9 cellular contexts compared by ENCODE assay signal in genomic region chr9:115015018-115015635, GRCh38.
A peak's percentile ranks its signal among the peaks of the same experiment; 100 is the strongest.
DNase-seq lines count a peak whose midpoint lies in the region; ATAC-seq, FAIRE-seq and TF ChIP-seq lines count a peak whose summit lies in the region.
"Had no signal": no experiment of that assay in that cellular context is flagged by ENCODE, and none has a peak within 500 bp of the region (broad histone marks: within the 10 kb centered on the region; RNA-seq: fewer than 3 reads in every experiment).

No MANE protein-coding gene starts in this region.

- no peak for ATAC-seq in GM19467 (IDR thresholded peaks at IDR 0.05; ENCODE audit: unreplicated experiment)

- peaks cover 60% of the 10 kb centered on the region for H3K4me1 Mint-ChIP-seq in activated T-helper 1 cell treated with anti-CD3 and anti-CD28 coated beads, Interleukin-12 subunit alpha, Interleukin-12 subunit beta, Interleukin-2, Interleukin-4 antibody, amounts not matched to agents 30 ng/mL and 10 ng/mL and 1 ng/mL, durations not matched to agents 14 hours and 24 hours and 36 hours (ENCODE audit: low read depth)

- DNase-seq in AG08396 (ENCODE audit: low spot score) (peak; percentile 50), H54 (ENCODE audit: insufficient read length, low spot score) (peak; percentile 82), SHP77 treated with DMSO at 0.1 percent for 48 hours (lab: John Stamatoyannopoulos, UW) (peak; percentile 17), glomerular endothelial cell (ENCODE audit: extremely low read depth, low read depth, low spot score) (peak; percentile 7), stomach (peak; percentile 40)
- DNase-seq in activated T-helper 1 cell treated with anti-CD3 and anti-CD28 coated beads, Interleukin-12 subunit alpha, Interleukin-12 subunit beta, Interleukin-2, Interleukin-4 antibody, amounts not matched to agents 30 ng/mL and 10 ng/mL and 1 ng/mL, durations not matched to agents 14 hours and 24 hours and 36 hours (ENCODE audit: low spot score) = no peak
- no peak for DNase-seq in activated CD4-positive, alpha-beta T cell treated with anti-CD3 and anti-CD28 coated beads for 4 hours

- no peak for TF ChIP-seq EP300 in stomach (IDR thresholded peaks at IDR 0.05)

- no peak overlapping the region for H3K4me3 Mint-ChIP-seq in activated T-helper 1 cell treated with anti-CD3 and anti-CD28 coated beads, Interleukin-12 subunit alpha, Interleukin-12 subunit beta, Interleukin-2, Interleukin-4 antibody, amounts not matched to agents 30 ng/mL and 10 ng/mL and 1 ng/mL, durations not matched to agents 14 hours and 24 hours and 36 hours

- intact Hi-C loops in stomach (cut with DNase I; ENCODE audit: low total_unique reads) = no loop called here
- intact Hi-C loops in activated T-helper 1 cell treated with anti-CD3 and anti-CD28 coated beads, Interleukin-12 subunit alpha, Interleukin-12 subunit beta, Interleukin-2, Interleukin-4 antibody, amounts not matched to agents 30 ng/mL and 10 ng/mL and 1 ng/mL, durations not matched to agents 14 hours and 24 hours and 36 hours (cut with micrococcal nuclease) = loop anchor here (2.0 kb wide), 1 partner anchor 428 kb away; the partner anchor contains the start of gene ATP6V1G1

- no peak overlapping the region for H3K27ac Mint-ChIP-seq in activated T-helper 1 cell treated with anti-CD3 and anti-CD28 coated beads, Interleukin-12 subunit alpha, Interleukin-12 subunit beta, Interleukin-2, Interleukin-4 antibody, amounts not matched to agents 30 ng/mL and 10 ng/mL and 1 ng/mL, durations not matched to agents 14 hours and 24 hours and 36 hours

- peaks cover 3% of the 10 kb centered on the region for H3K27me3 Mint-ChIP-seq in activated T-helper 1 cell treated with anti-CD3 and anti-CD28 coated beads, Interleukin-12 subunit alpha, Interleukin-12 subunit beta, Interleukin-2, Interleukin-4 antibody, amounts not matched to agents 30 ng/mL and 10 ng/mL and 1 ng/mL, durations not matched to agents 14 hours and 24 hours and 36 hours (ENCODE audit: insufficient read depth)

- no peak overlapping the region for H3K4me3 ChIP-seq in stomach

- H3K27me3 ChIP-seq in stomach = no peaks in the 10 kb centered on the region

- H3K4me1 ChIP-seq in stomach = peaks cover 0 to 12% (median 0%) of the 10 kb centered on the region in 4 donors

- H3K9me3 ChIP-seq in stomach = no peaks in the 10 kb centered on the region

- TF ChIP-seq POLR2A in H54 (IDR thresholded peaks at IDR 0.05; ENCODE audit: low read depth, low read length) (no peak), stomach (IDR thresholded peaks at IDR 0.05) (no peak)

- WGBS in stomach, 5 donors = 58 to 77% (median 73%) methylated on average over 4 of the region's 4 CpGs

- FAIRE-seq in H54 (lab: Jason Lieb, UNC) = peak; percentile 36

- no peaks in the 10 kb centered on the region for H3K9me3 Mint-ChIP-seq in activated T-helper 1 cell treated with anti-CD3 and anti-CD28 coated beads, Interleukin-12 subunit alpha, Interleukin-12 subunit beta, Interleukin-2, Interleukin-4 antibody, amounts not matched to agents 30 ng/mL and 10 ng/mL and 1 ng/mL, durations not matched to agents 14 hours and 24 hours and 36 hours

- no peaks in the 10 kb centered on the region for H3K36me3 ChIP-seq in stomach

- no peak overlapping the region for H3K27ac ChIP-seq in stomach
- H3K27ac ChIP-seq: epithelial cell of prostate had no signal

- H3K36me3 Mint-ChIP-seq in activated T-helper 1 cell treated with anti-CD3 and anti-CD28 coated beads, Interleukin-12 subunit alpha, Interleukin-12 subunit beta, Interleukin-2, Interleukin-4 antibody, amounts not matched to agents 30 ng/mL and 10 ng/mL and 1 ng/mL, durations not matched to agents 14 hours and 24 hours and 36 hours (ENCODE audit: low read depth) = peaks cover 7% of the 10 kb centered on the region

- TF ChIP-seq CTCF in stomach (IDR thresholded peaks at IDR 0.05) = peak in 5 of 7 experiments; percentile 25 to 54 (median 48)

Comparison
In these comparisons a context has a peak if more than half of its experiments do, and no peak if none do; other contexts are left out.
1. DNase-seq: peak in AG08396 (single experiment), H54 (single experiment), SHP77 treated with DMSO at 0.1 percent for 48 hours (single experiment), glomerular endothelial cell (single experiment) and stomach (single experiment); none in activated T-helper 1 cell treated with anti-CD3 and anti-CD28 coated beads, Interleukin-12 subunit alpha, Interleukin-12 subunit beta, Interleukin-2, Interleukin-4 antibody, amounts not matched to agents 30 ng/mL and 10 ng/mL and 1 ng/mL, durations not matched to agents 14 hours and 24 hours and 36 hours (single experiment) and activated CD4-positive, alpha-beta T cell treated with anti-CD3 and anti-CD28 coated beads for 4 hours (0 of 2).